Comparison of ENCODE assay signal across 1 cellular context in genomic region chr1:91559046-91559750, GRCh38.
TF ChIP-seq lines count a peak whose summit lies in the region.

No MANE protein-coding gene starts in this region.

TF ChIP-seq in GM23338, 12 proteins besides CTCF, POLR2A, EP300 and RAD21 (continued from another document):
- TF ChIP-seq ZNF462 (CRISPR knock-in tag; IDR thresholded peaks at IDR 0.05), result no peak
- no peak for TF ChIP-seq EZH2phosphoT487 (IDR thresholded peaks at IDR 0.05; ENCODE audit: unreplicated experiment)
- no peak for TF ChIP-seq POLR2AphosphoS5 (IDR thresholded peaks at IDR 0.05; ENCODE audit: low read depth)
- no peak for TF ChIP-seq STAT1 (IDR thresholded peaks at IDR 0.05; ENCODE audit: unreplicated experiment)
- no peak for TF ChIP-seq EZH2 (IDR thresholded peaks at IDR 0.05; ENCODE audit: low read depth, unreplicated experiment)
- TF ChIP-seq JUNB (IDR thresholded peaks at IDR 0.05; ENCODE audit: unreplicated experiment), result no peak
- TF ChIP-seq ETS1 (IDR thresholded peaks at IDR 0.05), result no peak
- TF ChIP-seq REST (IDR thresholded peaks at IDR 0.05; ENCODE audit: unreplicated experiment), result no peak
- no peak for TF ChIP-seq ZNF114 (CRISPR knock-in tag; IDR thresholded peaks at IDR 0.05)
- no peak for TF ChIP-seq ZNF331 (CRISPR knock-in tag; IDR thresholded peaks at IDR 0.05; ENCODE audit: low read depth)
